In genomic region chr5:37208883-37209808, GRCh38 we compare ENCODE assay signal across 8 cellular contexts. TPM values are rescaled to one million over a fixed set of nuclear protein-coding genes. Genes with fewer than 3 reads are reported as not detected.
DNase-seq lines count a peak whose midpoint lies in the region; ATAC-seq and TF ChIP-seq lines count a peak whose summit lies in the region.

No MANE protein-coding gene starts in this region.

- H3K27ac ChIP-seq in CD8-positive, alpha-beta memory T cell (ENCODE audit: low read depth, low read length) = no peak overlapping the region
- no peak overlapping the region for H3K27ac ChIP-seq in colonic mucosa

- H3K9me3 Mint-ChIP-seq in CD8-positive, alpha-beta memory T cell = no peaks in the 10 kb centered on the region
- H3K9me3 Mint-ChIP-seq in IgD-negative memory B cell = no peaks in the 10 kb centered on the region
- H3K9me3 Mint-ChIP-seq in naive thymus-derived CD8-positive, alpha-beta T cell = no peaks in the 10 kb centered on the region

- no peak for TF ChIP-seq CTCF in colonic mucosa (IDR thresholded peaks at IDR 0.05)

- POLR2A ChIA-PET in CD8-positive, alpha-beta memory T cell (lab: Charles Lee) = interaction anchor here (0.6 kb wide), 1 partner anchor 10 kb away, joined by 7 read pairs; no protein-coding TSS in a partner anchor
- POLR2A ChIA-PET in naive thymus-derived CD8-positive, alpha-beta T cell (lab: Charles Lee) = interaction anchor here (1.4 kb wide), 1 partner anchor 11 kb away, joined by 5 read pairs; no protein-coding TSS in a partner anchor

- peaks cover 7 to 43% (median 24%) of the 10 kb centered on the region in 3 donors for H3K36me3 Mint-ChIP-seq in CD8-positive, alpha-beta memory T cell
- peaks cover 14% of the 10 kb centered on the region for H3K36me3 Mint-ChIP-seq in IgD-negative memory B cell
- peaks cover 14 to 64% (median 32%) of the 10 kb centered on the region in 3 donors for H3K36me3 Mint-ChIP-seq in naive thymus-derived CD8-positive, alpha-beta T cell

- H3K9ac ChIP-seq in colonic mucosa (ENCODE audit: low read depth in 2 of 2, low read length in 2 of 2) = no peak overlapping the region

- peak overlapping the region; percentile 36 to 90 (median 84) for H3K4me3 Mint-ChIP-seq in CD8-positive, alpha-beta memory T cell
- H3K4me3 Mint-ChIP-seq in IgD-negative memory B cell = peak overlapping the region; percentile 82 to 94 (median 85)
- peak overlapping the region; percentile 68 to 92 (median 83) for H3K4me3 Mint-ChIP-seq in naive thymus-derived CD8-positive, alpha-beta T cell

- ATAC-seq in naive thymus-derived CD8-positive, alpha-beta T cell = peak; percentile 43 to 76
- ATAC-seq in HG02588 (IDR thresholded peaks at IDR 0.05; ENCODE audit: unreplicated experiment) = no peak

- peak in 4 of 5 donors; percentile 3 to 51 (median 18) for DNase-seq in CD8-positive, alpha-beta memory T cell
- DNase-seq in cerebellum (ENCODE audit: low spot score) = peak; percentile 22
- peak in 3 of 10 donors; percentile 5 to 25 (median 17) for DNase-seq in naive thymus-derived CD8-positive, alpha-beta T cell
- no peak for DNase-seq in NCI-H1105 (lab: John Stamatoyannopoulos, UW)
- no peak for DNase-seq in colonic mucosa
- no peak for DNase-seq in CD1c-positive myeloid dendritic cell (ENCODE audit: extremely low spot score)

- no peaks in the 10 kb centered on the region for H3K9me3 ChIP-seq in CD8-positive, alpha-beta memory T cell (ENCODE audit: low read length)
- H3K9me3 ChIP-seq in colonic mucosa = no peaks in the 10 kb centered on the region

- peak overlapping the region in 7 of 8 donors; percentile 23 to 96 (median 81) for H3K27ac Mint-ChIP-seq in CD8-positive, alpha-beta memory T cell
- H3K27ac Mint-ChIP-seq in IgD-negative memory B cell = peak overlapping the region in 1 of 3 donors; percentile 83
- peak overlapping the region in 9 of 10 donors; percentile 25 to 91 (median 78) for H3K27ac Mint-ChIP-seq in naive thymus-derived CD8-positive, alpha-beta T cell

- no peaks in the 10 kb centered on the region for H3K27me3 ChIP-seq in CD8-positive, alpha-beta memory T cell (ENCODE audit: insufficient read depth, low read length, poor library complexity, severe bottlenecking)
- H3K27me3 ChIP-seq in colonic mucosa = no peaks in the 10 kb centered on the region

- intact Hi-C loops in colonic mucosa (cut with DNase I) = no loop called here

- H3K4me3 ChIP-seq in CD8-positive, alpha-beta memory T cell (ENCODE audit: low read length) = peak overlapping the region; percentile 14
- H3K4me3 ChIP-seq in colonic mucosa = no peak overlapping the region

- H3K27me3 Mint-ChIP-seq in CD8-positive, alpha-beta memory T cell = no peaks in the 10 kb centered on the region
- H3K27me3 Mint-ChIP-seq in IgD-negative memory B cell = no peaks in the 10 kb centered on the region
- H3K27me3 Mint-ChIP-seq in naive thymus-derived CD8-positive, alpha-beta T cell = no peaks in the 10 kb centered on the region

- H3K4me1 Mint-ChIP-seq in CD8-positive, alpha-beta memory T cell = peaks cover 0 to 6% (median under 1%) of the 10 kb centered on the region in 3 donors
- peaks cover 0 to 9% (median under 1%) of the 10 kb centered on the region in 3 donors for H3K4me1 Mint-ChIP-seq in IgD-negative memory B cell
- peaks cover 0 to 4% (median 2%) of the 10 kb centered on the region in 4 donors for H3K4me1 Mint-ChIP-seq in naive thymus-derived CD8-positive, alpha-beta T cell

- CTCF ChIA-PET in CD8-positive, alpha-beta memory T cell (lab: Charles Lee) = interaction anchor here (1.3 kb wide), 1 partner anchor 11 kb away, joined by 4 read pairs; no protein-coding TSS in a partner anchor

- H3K4me1 ChIP-seq in CD8-positive, alpha-beta memory T cell (ENCODE audit: insufficient read depth, low read length) = no peaks in the 10 kb centered on the region
- no peaks in the 10 kb centered on the region for H3K4me1 ChIP-seq in colonic mucosa

- no peaks in the 10 kb centered on the region for H3K36me3 ChIP-seq in CD8-positive, alpha-beta memory T cell (ENCODE audit: insufficient read depth, low read length)
- no peaks in the 10 kb centered on the region for H3K36me3 ChIP-seq in colonic mucosa

RNA-seq across cellular contexts. Expression of gene CPLANE1, which starts 40.0 kb away (rescaled TPM):
- total RNA-seq in CD8-positive, alpha-beta memory T cell = 1 to 10 TPM; 8.2 to 9.3 TPM
- 1.3 TPM for polyA plus RNA-seq in CD8-positive, alpha-beta memory T cell
- 2.5 TPM for polyA plus RNA-seq in IgD-negative memory B cell
- 76.8 TPM for total RNA-seq in cerebellum
- 1 to 10 TPM; 9.9 to 10.0 TPM for total RNA-seq in naive thymus-derived CD8-positive, alpha-beta T cell
- 1 to 10 TPM; 1.5 to 2.6 (median 1.7) TPM for polyA plus RNA-seq in naive thymus-derived CD8-positive, alpha-beta T cell
- 1 to 10 TPM; 6.4 to 8.4 TPM for total RNA-seq in colonic mucosa

Comparison
In these comparisons a context has a peak if more than half of its experiments do, and no peak if none do; other contexts are left out.
1. DNase-seq: peak in CD8-positive, alpha-beta memory T cell (4 of 5) and cerebellum (single experiment); none in NCI-H1105 (single experiment), colonic mucosa (single experiment) and CD1c-positive myeloid dendritic cell (single experiment).
2. Peak in every context shown above with its lines, with median percentiles within 50 percentile points of each other: H3K4me3 Mint-ChIP-seq.